1 cellular context compared by ENCODE assay signal in the genomic region with DNA sequence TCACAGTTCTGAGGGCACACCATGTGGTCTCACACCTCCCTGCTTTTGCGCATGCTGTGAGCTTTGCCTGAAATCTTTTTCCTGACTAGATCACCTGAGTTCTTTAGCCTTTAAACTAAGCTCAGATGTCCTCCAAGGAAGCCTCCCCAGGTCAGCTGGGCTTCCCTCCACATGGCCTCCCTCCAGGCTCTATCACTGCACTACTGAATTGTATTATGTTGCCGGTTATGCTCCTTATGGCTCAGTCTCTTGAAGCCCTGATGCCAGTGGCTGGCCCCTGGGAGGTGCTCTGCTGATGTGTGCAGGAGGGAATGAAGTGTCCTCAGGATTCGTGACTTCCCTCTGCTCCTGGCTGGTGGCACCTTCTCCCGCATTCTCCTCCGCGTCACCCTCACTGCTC.
TF ChIP-seq lines count a peak whose summit lies in the region.

No MANE protein-coding gene starts in this region.

TF ChIP-seq in GM23338, 12 proteins besides CTCF, POLR2A, EP300 and RAD21 (continued from another document):
- TF ChIP-seq, protein P1, sequence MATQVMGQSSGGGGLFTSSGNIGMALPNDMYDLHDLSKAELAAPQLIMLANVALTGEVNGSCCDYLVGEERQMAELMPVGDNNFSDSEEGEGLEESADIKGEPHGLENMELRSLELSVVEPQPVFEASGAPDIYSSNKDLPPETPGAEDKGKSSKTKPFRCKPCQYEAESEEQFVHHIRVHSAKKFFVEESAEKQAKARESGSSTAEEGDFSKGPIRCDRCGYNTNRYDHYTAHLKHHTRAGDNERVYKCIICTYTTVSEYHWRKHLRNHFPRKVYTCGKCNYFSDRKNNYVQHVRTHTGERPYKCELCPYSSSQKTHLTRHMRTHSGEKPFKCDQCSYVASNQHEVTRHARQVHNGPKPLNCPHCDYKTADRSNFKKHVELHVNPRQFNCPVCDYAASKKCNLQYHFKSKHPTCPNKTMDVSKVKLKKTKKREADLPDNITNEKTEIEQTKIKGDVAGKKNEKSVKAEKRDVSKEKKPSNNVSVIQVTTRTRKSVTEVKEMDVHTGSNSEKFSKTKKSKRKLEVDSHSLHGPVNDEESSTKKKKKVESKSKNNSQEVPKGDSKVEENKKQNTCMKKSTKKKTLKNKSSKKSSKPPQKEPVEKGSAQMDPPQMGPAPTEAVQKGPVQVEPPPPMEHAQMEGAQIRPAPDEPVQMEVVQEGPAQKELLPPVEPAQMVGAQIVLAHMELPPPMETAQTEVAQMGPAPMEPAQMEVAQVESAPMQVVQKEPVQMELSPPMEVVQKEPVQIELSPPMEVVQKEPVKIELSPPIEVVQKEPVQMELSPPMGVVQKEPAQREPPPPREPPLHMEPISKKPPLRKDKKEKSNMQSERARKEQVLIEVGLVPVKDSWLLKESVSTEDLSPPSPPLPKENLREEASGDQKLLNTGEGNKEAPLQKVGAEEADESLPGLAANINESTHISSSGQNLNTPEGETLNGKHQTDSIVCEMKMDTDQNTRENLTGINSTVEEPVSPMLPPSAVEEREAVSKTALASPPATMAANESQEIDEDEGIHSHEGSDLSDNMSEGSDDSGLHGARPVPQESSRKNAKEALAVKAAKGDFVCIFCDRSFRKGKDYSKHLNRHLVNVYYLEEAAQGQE (IDR thresholded peaks at IDR 0.05; ENCODE audit: unreplicated experiment): no peak
- TF ChIP-seq CREB1 (CRISPR knock-in tag; IDR thresholded peaks at IDR 0.05; ENCODE audit: low read depth) (no peak), ZNF114 (CRISPR knock-in tag; IDR thresholded peaks at IDR 0.05) (no peak), JUNB (IDR thresholded peaks at IDR 0.05; ENCODE audit: unreplicated experiment) (no peak)
- TF ChIP-seq, protein P2, sequence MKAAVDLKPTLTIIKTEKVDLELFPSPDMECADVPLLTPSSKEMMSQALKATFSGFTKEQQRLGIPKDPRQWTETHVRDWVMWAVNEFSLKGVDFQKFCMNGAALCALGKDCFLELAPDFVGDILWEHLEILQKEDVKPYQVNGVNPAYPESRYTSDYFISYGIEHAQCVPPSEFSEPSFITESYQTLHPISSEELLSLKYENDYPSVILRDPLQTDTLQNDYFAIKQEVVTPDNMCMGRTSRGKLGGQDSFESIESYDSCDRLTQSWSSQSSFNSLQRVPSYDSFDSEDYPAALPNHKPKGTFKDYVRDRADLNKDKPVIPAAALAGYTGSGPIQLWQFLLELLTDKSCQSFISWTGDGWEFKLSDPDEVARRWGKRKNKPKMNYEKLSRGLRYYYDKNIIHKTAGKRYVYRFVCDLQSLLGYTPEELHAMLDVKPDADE (IDR thresholded peaks at IDR 0.05): no peak
